Comparison of ENCODE assay signal across 1 cellular context in genomic region chr2:47782557-47783490, GRCh38.
A peak's percentile ranks its signal among the peaks of the same experiment; 100 is the strongest.
TF ChIP-seq lines count a peak whose summit lies in the region.

MSH6 (plus strand) TSS chr2:47783145; CDS start chr2:47783234, 89 bp downstream.

TF ChIP-seq in SK-N-SH treated with all-trans-retinoic acid at 6 μM for 48 hours, 23 proteins besides CTCF, POLR2A, EP300 and RAD21 (continued from another document):
- TF ChIP-seq, protein P1, sequence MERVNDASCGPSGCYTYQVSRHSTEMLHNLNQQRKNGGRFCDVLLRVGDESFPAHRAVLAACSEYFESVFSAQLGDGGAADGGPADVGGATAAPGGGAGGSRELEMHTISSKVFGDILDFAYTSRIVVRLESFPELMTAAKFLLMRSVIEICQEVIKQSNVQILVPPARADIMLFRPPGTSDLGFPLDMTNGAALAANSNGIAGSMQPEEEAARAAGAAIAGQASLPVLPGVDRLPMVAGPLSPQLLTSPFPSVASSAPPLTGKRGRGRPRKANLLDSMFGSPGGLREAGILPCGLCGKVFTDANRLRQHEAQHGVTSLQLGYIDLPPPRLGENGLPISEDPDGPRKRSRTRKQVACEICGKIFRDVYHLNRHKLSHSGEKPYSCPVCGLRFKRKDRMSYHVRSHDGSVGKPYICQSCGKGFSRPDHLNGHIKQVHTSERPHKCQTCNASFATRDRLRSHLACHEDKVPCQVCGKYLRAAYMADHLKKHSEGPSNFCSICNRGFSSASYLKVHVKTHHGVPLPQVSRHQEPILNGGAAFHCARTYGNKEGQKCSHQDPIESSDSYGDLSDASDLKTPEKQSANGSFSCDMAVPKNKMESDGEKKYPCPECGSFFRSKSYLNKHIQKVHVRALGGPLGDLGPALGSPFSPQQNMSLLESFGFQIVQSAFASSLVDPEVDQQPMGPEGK (CRISPR knock-in tag; IDR thresholded peaks at IDR 0.05; ENCODE audit: borderline replicate concordance) = peak; percentile 49; the same call in 1 of the 2 replicates
